8 cellular contexts compared by ENCODE assay signal in the genomic region with DNA sequence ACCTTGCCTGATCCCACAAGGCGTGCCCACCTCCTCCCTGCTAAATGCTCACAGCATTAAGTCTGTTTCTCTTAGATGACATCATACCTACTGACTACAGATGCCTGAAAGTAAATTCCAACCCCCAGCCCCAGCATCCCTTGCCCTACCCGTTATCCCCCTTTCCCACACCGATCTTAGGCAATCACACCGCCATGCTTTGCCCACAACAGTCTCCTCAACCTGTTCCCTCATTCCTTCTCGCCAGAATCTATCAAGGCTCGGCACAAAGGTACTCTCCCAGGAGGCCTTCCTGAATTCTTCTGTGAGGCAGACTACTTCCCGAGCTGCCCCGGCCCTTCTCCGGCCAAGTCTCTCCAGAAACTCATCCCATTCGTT. TPM values are rescaled to one million over a fixed set of nuclear protein-coding genes. Genes with fewer than 3 reads are reported as not detected.
DNase-seq lines count a peak whose midpoint lies in the region; ATAC-seq and TF ChIP-seq lines count a peak whose summit lies in the region.

No MANE protein-coding gene starts in this region.

- ATAC-seq in aorta (ENCODE audit: low FRiP score): peak; percentile 28
- ATAC-seq in HG02763 (IDR thresholded peaks at IDR 0.05; ENCODE audit: unreplicated experiment): no peak

- peaks cover under 1% of the 10 kb centered on the region for H3K36me3 ChIP-seq in mesendoderm (ENCODE audit: control insufficient read depth, insufficient read depth, low read length)
- peaks cover 0 to 2% of the 10 kb centered on the region in 2 donors for H3K36me3 ChIP-seq in aorta (ENCODE audit: control insufficient read depth in 1 of 2, insufficient read depth in 2 of 2, low read length in 1 of 2)

- H3K4me2 ChIP-seq in mesendoderm (ENCODE audit: low read length): peak overlapping the region; percentile 90

- H3K18ac ChIP-seq in mesendoderm (ENCODE audit: low read length): no peak overlapping the region

- H3K27ac ChIP-seq in mesendoderm (ENCODE audit: low read depth, low read length) (no peak overlapping the region), aorta (ENCODE audit: low read depth in 1 of 2, low read length in 2 of 2) (no peak overlapping the region)

- H2BK15ac ChIP-seq in mesendoderm (replicated peaks; ENCODE audit: low read depth): no peak overlapping the region

- no peak overlapping the region for H2AK5ac ChIP-seq in mesendoderm (ENCODE audit: low read length)

- WGBS in mesendoderm (ENCODE audit: extremely low coverage, insufficient coverage, low lambda C conversion rate): no CpG with 5 or more reads among the region's 10 CpGs
- 10 to 11% methylated on average over 10 of the region's 10 CpGs for WGBS in aorta, 2 donors

- intact Hi-C loops in aorta (cut with DNase I): loop anchor here in 1 of 2 donors (10.0 kb wide), 2 partner anchors 377 to 457 kb away; a partner anchor contains a TSS

- peak overlapping the region; percentile 56 for H3K23ac ChIP-seq in mesendoderm (ENCODE audit: low read length)

- H2BK120ac ChIP-seq in mesendoderm (ENCODE audit: low read depth, low read length): no peak overlapping the region

- no peak overlapping the region for H2BK5ac ChIP-seq in mesendoderm (ENCODE audit: low read length)

- peaks cover 32% of the 10 kb centered on the region for H3K79me2 ChIP-seq in mesendoderm (ENCODE audit: control insufficient read depth, insufficient read depth, low read length)

- peaks cover 10% of the 10 kb centered on the region for H3K4me1 ChIP-seq in mesendoderm (ENCODE audit: control insufficient read depth, low read depth, low read length)
- H3K4me1 ChIP-seq in aorta (ENCODE audit: control insufficient read depth in 1 of 2, insufficient read depth in 2 of 2, low read length in 2 of 2): peaks cover 3 to 16% of the 10 kb centered on the region in 2 donors

- H3K56ac ChIP-seq in mesendoderm (ENCODE audit: low read length): peak overlapping the region; percentile 90

- peak; percentile 57 for DNase-seq in DMS53 (lab: John Stamatoyannopoulos, UW)
- peak; percentile 44 for DNase-seq in LoVo (ENCODE audit: low spot score)
- peak in 1 of 2 donors; percentile 30 for DNase-seq in cardiac fibroblast (ENCODE audit: low read depth in 2 of 2)
- peak; percentile 71 for DNase-seq in mesendoderm
- DNase-seq in aorta: no peak
- no peak for DNase-seq in NCI-H2107 treated with DMSO at 0.1 percent for 48 hours (lab: John Stamatoyannopoulos, UW; ENCODE audit: unreplicated experiment)
- no peak for DNase-seq in stimulated activated CD4-positive, alpha-beta T cell treated with anti-CD3 and anti-CD28 coated beads, Interleukin-4, amount 100 ng/mL, for 24 hours

- H4K8ac ChIP-seq in mesendoderm (ENCODE audit: low read depth, low read length): no peak overlapping the region

- no peak overlapping the region for H4K5ac ChIP-seq in mesendoderm (ENCODE audit: low read length)

- TF ChIP-seq CTCF in cardiac fibroblast (IDR thresholded peaks at IDR 0.05; ENCODE audit: low read depth, low read length): no peak

- no peaks in the 10 kb centered on the region for H3K9me3 ChIP-seq in aorta (ENCODE audit: control insufficient read depth, low read length)

- peak overlapping the region; percentile 97 for H3K9ac ChIP-seq in mesendoderm (ENCODE audit: low read length)

- H3K4me3 ChIP-seq in cardiac fibroblast (replicated peaks in 1 of 2; ENCODE audit: low read depth in 2 of 2, low read length in 2 of 2) (peak overlapping the region; percentile 81 to 86), mesendoderm (ENCODE audit: low read length) (peak overlapping the region; percentile 59), aorta (ENCODE audit: low read length in 2 of 2) (peak overlapping the region; percentile 55 to 58)

- no peak overlapping the region for H3K4ac ChIP-seq in mesendoderm (ENCODE audit: low read depth, low read length)

- H3K79me1 ChIP-seq in mesendoderm (ENCODE audit: low read length): peaks cover 10% of the 10 kb centered on the region

- H3K27me3 ChIP-seq in mesendoderm (ENCODE audit: insufficient read depth, low read length, poor library complexity): no peaks in the 10 kb centered on the region
- no peaks in the 10 kb centered on the region for H3K27me3 ChIP-seq in aorta (ENCODE audit: control insufficient read depth in 1 of 2, insufficient read depth in 2 of 2, low read length in 1 of 2)

RNA-seq across cellular contexts. Expression of a gene that starts 0.8 kb away (rescaled TPM):
- 140 TPM for polyA plus RNA-seq in mesendoderm (2013, experiment 1 of 2)
- polyA plus RNA-seq in mesendoderm (2013, experiment 2 of 2): 137 TPM
- total RNA-seq in aorta: 100 to 1,000 TPM; 156 to 172 TPM
- 100 to 1,000 TPM in 1 of 2 donors, 10 to 100 TPM in 1; 33.6 to 127 TPM for polyA plus RNA-seq in aorta

Comparison
In these comparisons a context has a peak if more than half of its experiments do, and no peak if none do; other contexts are left out.
1. DNase-seq: peak in DMS53 (single experiment), LoVo (single experiment) and mesendoderm (single experiment); none in aorta (0 of 2), NCI-H2107 treated with DMSO at 0.1 percent for 48 hours (single experiment) and stimulated activated CD4-positive, alpha-beta T cell treated with anti-CD3 and anti-CD28 coated beads, Interleukin-4, amount 100 ng/mL, for 24 hours (single experiment).
2. Peak in every context shown above with its lines, with median percentiles within 50 percentile points of each other: H3K4me3 ChIP-seq.